Comparison of ENCODE assay signal across 15 cellular contexts in the genomic region with DNA sequence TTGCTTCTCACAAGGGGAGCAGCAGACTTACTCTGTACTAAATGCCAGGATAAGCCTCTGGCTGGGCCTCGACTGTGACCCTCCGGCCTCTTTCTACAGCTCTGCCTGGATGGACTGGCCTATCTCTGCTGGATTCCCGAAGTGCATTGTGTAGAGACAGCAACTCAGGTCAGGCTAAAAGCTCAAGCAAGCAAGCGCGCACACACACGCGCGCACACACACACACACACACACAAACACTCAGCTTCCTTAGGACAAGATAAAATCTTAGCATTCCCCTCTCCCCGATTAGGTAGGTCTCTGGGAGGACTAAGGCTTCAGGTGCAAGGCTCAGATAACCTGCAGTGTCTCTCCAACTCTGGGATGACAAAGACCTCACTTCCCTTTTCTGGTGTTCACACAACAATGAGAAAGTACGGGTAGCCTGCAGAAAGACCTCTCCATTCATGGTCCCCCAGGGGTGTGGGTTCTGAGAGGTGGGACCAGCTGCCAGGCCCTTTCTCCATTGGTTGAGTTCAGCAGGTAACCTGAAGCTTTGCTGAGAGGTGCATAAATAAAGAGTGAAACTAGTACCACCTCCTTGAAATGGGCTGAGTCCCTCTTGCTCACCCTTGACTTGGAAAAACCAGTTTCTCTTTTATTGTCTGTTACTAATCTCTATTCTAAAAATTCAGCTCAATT.
DNase-seq lines count a peak whose midpoint lies in the region; ATAC-seq and TF ChIP-seq lines count a peak whose summit lies in the region.
"Had no signal": no experiment of that assay in that cellular context is flagged by ENCODE, and none has a peak within 500 bp of the region (broad histone marks: within the 10 kb centered on the region; RNA-seq: fewer than 3 reads in every experiment).

No MANE protein-coding gene starts in this region.

- TF ChIP-seq CTCF in parathyroid adenoma (IDR thresholded peaks at IDR 0.05) (no peak), testis (IDR thresholded peaks at IDR 0.05) (no peak)

- H3K4me3 ChIP-seq in NT2/D1 (ENCODE audit: insufficient read length, low read depth) (peak overlapping the region; percentile 54), parathyroid adenoma (ENCODE audit: low read depth, low read length) (no peak overlapping the region), testis (no peak overlapping the region)
- H3K4me3 ChIP-seq: Peyer's patch had no signal

- no peaks in the 10 kb centered on the region for H3K79me2 ChIP-seq in parathyroid adenoma

- TF ChIP-seq POLR2A in testis (IDR thresholded peaks at IDR 0.05) = no peak

- no peaks in the 10 kb centered on the region for H3K9me3 ChIP-seq in NT2/D1 (ENCODE audit: insufficient read depth, low read length)
- H3K9me3 ChIP-seq in parathyroid adenoma (ENCODE audit: control insufficient read depth, low read length) = no peaks in the 10 kb centered on the region
- no peaks in the 10 kb centered on the region for H3K9me3 ChIP-seq in testis
- H3K9me3 ChIP-seq: Peyer's patch had no signal

- WGBS in testis, 2 donors = 49 to 53% methylated on average over 10 of the region's 10 CpGs

- no peak overlapping the region for H3K9ac ChIP-seq in NT2/D1 (ENCODE audit: insufficient read length, low read depth)
- H3K9ac ChIP-seq in parathyroid adenoma = no peak overlapping the region

- H3K4me1 ChIP-seq in NT2/D1 (ENCODE audit: insufficient read depth, insufficient read length) (peaks cover 15% of the 10 kb centered on the region), parathyroid adenoma (peaks cover 11% of the 10 kb centered on the region), testis (no peaks in the 10 kb centered on the region)
- H3K4me1 ChIP-seq: Peyer's patch had no signal

- H3K36me3 ChIP-seq in NT2/D1 (ENCODE audit: insufficient read depth, insufficient read length, low read length) (no peaks in the 10 kb centered on the region), parathyroid adenoma (ENCODE audit: control insufficient read depth, insufficient read depth, low read length) (no peaks in the 10 kb centered on the region), testis (ENCODE audit: low read depth, missing control alignments) (no peaks in the 10 kb centered on the region)
- H3K36me3 ChIP-seq: Peyer's patch had no signal

- intact Hi-C loops in testis (cut with DNase I; ENCODE audit: low total_unique reads) = no loop called here

- DNase-seq in HPDE6-E6E7 (ENCODE audit: extremely low spot score) (peak; percentile 88), NT2/D1 (ENCODE audit: low read depth, low spot score) (no peak), COR-L47 (lab: John Stamatoyannopoulos, UW) (no peak), RKO (ENCODE audit: low spot score) (no peak), testis (no peak)
- DNase-seq: activated CD4-positive, alpha-beta T cell treated with anti-CD3 and anti-CD28 coated beads for 48 hours; cortex of kidney; DMS153; KBM-7; Peyer's patch; retina; stimulated activated naive CD4-positive, alpha-beta T cell had no signal

- H2AFZ ChIP-seq in parathyroid adenoma = peak overlapping the region; percentile 62

- no peak overlapping the region for H3K4me2 ChIP-seq in parathyroid adenoma (ENCODE audit: low read length)

- H3K27me3 ChIP-seq in NT2/D1 (ENCODE audit: insufficient read depth, insufficient read length) = no peaks in the 10 kb centered on the region
- no peaks in the 10 kb centered on the region for H3K27me3 ChIP-seq in parathyroid adenoma (ENCODE audit: control insufficient read depth, insufficient read depth, low read length)
- H3K27me3 ChIP-seq in testis = no peaks in the 10 kb centered on the region
- H3K27me3 ChIP-seq: Peyer's patch had no signal

- ATAC-seq in esophagus mucosa (peak; percentile 83), GM19467 (IDR thresholded peaks at IDR 0.05; ENCODE audit: unreplicated experiment) (no peak)

- peak overlapping the region; percentile 87 for H3K27ac ChIP-seq in parathyroid adenoma
- no peak overlapping the region for H3K27ac ChIP-seq in testis
- H3K27ac ChIP-seq: Peyer's patch had no signal
